2 cellular contexts compared by ENCODE assay signal in genomic region chr17:54544239-54544638, GRCh38.
A peak's percentile ranks its signal among the peaks of the same experiment; 100 is the strongest.
TF ChIP-seq lines count a peak whose summit lies in the region.

No MANE protein-coding gene starts in this region.

TF ChIP-seq in GM23338, 12 proteins besides CTCF, POLR2A, EP300 and RAD21:
- TF ChIP-seq REST (IDR thresholded peaks at IDR 0.05; ENCODE audit: unreplicated experiment) = no peak
- peak; percentile 65 for TF ChIP-seq ZNF462 (CRISPR knock-in tag; IDR thresholded peaks at IDR 0.05)

TF ChIP-seq in WTC11, 78 proteins besides CTCF, POLR2A, EP300 and RAD21:
- TF ChIP-seq AR (CRISPR knock-in tag; IDR thresholded peaks at IDR 0.05) (no peak), E2F1 (CRISPR knock-in tag; IDR thresholded peaks at IDR 0.05) (no peak), ZBTB21 (CRISPR knock-in tag; IDR thresholded peaks at IDR 0.05; ENCODE audit: borderline replicate concordance) (no peak), CBFB (CRISPR knock-in tag; IDR thresholded peaks at IDR 0.05; ENCODE audit: low read depth) (no peak), SMAD4 (CRISPR knock-in tag; IDR thresholded peaks at IDR 0.05) (no peak), GRHL2 (CRISPR knock-in tag; IDR thresholded peaks at IDR 0.05; ENCODE audit: insufficient replicate concordance, severe bottlenecking) (no peak), GABPB1 (CRISPR knock-in tag; IDR thresholded peaks at IDR 0.05) (no peak), SMAD3 (CRISPR knock-in tag; IDR thresholded peaks at IDR 0.05; ENCODE audit: borderline replicate concordance) (no peak), TEAD1 (CRISPR knock-in tag; IDR thresholded peaks at IDR 0.05) (no peak), ARID4B (CRISPR knock-in tag; IDR thresholded peaks at IDR 0.05; ENCODE audit: borderline replicate concordance) (no peak), NR1H2 (CRISPR knock-in tag; IDR thresholded peaks at IDR 0.05) (no peak), ZNF232 (CRISPR knock-in tag; IDR thresholded peaks at IDR 0.05) (no peak)
